Comparison of ENCODE assay signal across 9 cellular contexts in genomic region chr11:27720277-27720830, GRCh38. TPM values are rescaled to one million over a fixed set of nuclear protein-coding genes. Genes with fewer than 3 reads are reported as not detected.
DNase-seq lines count a peak whose midpoint lies in the region; ATAC-seq and TF ChIP-seq lines count a peak whose summit lies in the region.
"Had no signal": no experiment of that assay in that cellular context is flagged by ENCODE, and none has a peak within 500 bp of the region (broad histone marks: within the 10 kb centered on the region; RNA-seq: fewer than 3 reads in every experiment).

No MANE protein-coding gene starts in this region.

- H3K27ac ChIP-seq in cardiac muscle cell = no peak overlapping the region
- no peak overlapping the region for H3K27ac ChIP-seq in left ventricle myocardium inferior (replicated peaks)
- H3K27ac ChIP-seq in foreskin keratinocyte = no peak overlapping the region
- no peak overlapping the region for H3K27ac ChIP-seq in transverse colon
- H3K27ac ChIP-seq: body of pancreas had no signal

- TF ChIP-seq CTCF in cardiac muscle cell (IDR thresholded peaks at IDR 0.05; ENCODE audit: low read depth, low read length) (peak; percentile 38), left ventricle myocardium inferior (IDR thresholded peaks at IDR 0.05; ENCODE audit: borderline replicate concordance) (no peak), foreskin keratinocyte (conservative IDR thresholded peaks at IDR 0.05) (peak; percentile 25), transverse colon (IDR thresholded peaks at IDR 0.05) (no peak)

- H3K4me3 ChIP-seq in cardiac muscle cell = no peak overlapping the region
- no peak overlapping the region for H3K4me3 ChIP-seq in left ventricle myocardium inferior
- no peak overlapping the region for H3K4me3 ChIP-seq in transverse colon
- H3K4me3 ChIP-seq: body of pancreas had no signal

- H3K36me3 ChIP-seq in cardiac muscle cell (no peaks in the 10 kb centered on the region), left ventricle myocardium inferior (no peaks in the 10 kb centered on the region), transverse colon (no peaks in the 10 kb centered on the region)

- in situ Hi-C loops in SK-MEL-5 (cut with HindIII; ENCODE audit: low pct_unique_long_range_greater_than_20kb, low sequenced_read_pairs) (no loop called here), transverse colon (cut with MboI; ENCODE audit: low pct_ligation_motif_present in 1 of 4, low pct_unique_long_range_greater_than_20kb in 1 of 4, low sequenced_read_pairs in 3 of 4) (loop anchor here in 3 of 4 donors (25.0 kb wide), 3 partner anchors 108 to 967 kb away; no protein-coding TSS in a partner anchor)

- peak; percentile 78 to 89 for DNase-seq in cardiac muscle cell (ENCODE audit: low read depth in 1 of 2, low spot score in 1 of 2)
- no peak for DNase-seq in left ventricle myocardium inferior
- peak; percentile 42 for DNase-seq in SK-MEL-5 (ENCODE audit: low read depth, low spot score)
- peak in 1 of 2 donors; percentile 47 for DNase-seq in foreskin keratinocyte
- DNase-seq in transverse colon = peak; percentile 21

- intact Hi-C loops in left ventricle myocardium inferior (cut with micrococcal nuclease) (no loop called here), transverse colon (cut with DNase I; ENCODE audit: low total_unique reads) (no loop called here)

- TF ChIP-seq POLR2A in transverse colon (IDR thresholded peaks at IDR 0.05) = no peak

- WGBS in transverse colon (ENCODE audit: low coverage in 1 of 2), 2 donors = 21 to 100% methylated on average over 1 to 25 of the region's 25 CpGs

- H3K4me1 ChIP-seq in cardiac muscle cell (ENCODE audit: low read depth) (peaks cover 4% of the 10 kb centered on the region), left ventricle myocardium inferior (peaks cover 29% of the 10 kb centered on the region), foreskin keratinocyte (no peaks in the 10 kb centered on the region), transverse colon (peaks cover 14 to 31% (median 27%) of the 10 kb centered on the region in 4 donors)

- no peak for TF ChIP-seq EP300 in transverse colon (IDR thresholded peaks at IDR 0.05; ENCODE audit: low read depth)

- H3K27me3 ChIP-seq in cardiac muscle cell = peaks cover 100% of the 10 kb centered on the region
- H3K27me3 ChIP-seq in left ventricle myocardium inferior (ENCODE audit: low read depth) = peaks cover 94% of the 10 kb centered on the region
- peaks cover 95% of the 10 kb centered on the region for H3K27me3 ChIP-seq in foreskin keratinocyte
- peaks cover 97% of the 10 kb centered on the region for H3K27me3 ChIP-seq in transverse colon

- no peaks in the 10 kb centered on the region for H3K9me3 ChIP-seq in cardiac muscle cell (ENCODE audit: low read depth)
- no peaks in the 10 kb centered on the region for H3K9me3 ChIP-seq in left ventricle myocardium inferior (replicated peaks)
- no peaks in the 10 kb centered on the region for H3K9me3 ChIP-seq in transverse colon
- H3K9me3 ChIP-seq: body of pancreas had no signal

- ATAC-seq in foreskin keratinocyte = peak; percentile 48
- ATAC-seq in HG03039 (IDR thresholded peaks at IDR 0.05; ENCODE audit: unreplicated experiment) = no peak
- no peak for ATAC-seq in HG02571 (IDR thresholded peaks at IDR 0.05; ENCODE audit: unreplicated experiment)
- no peak for ATAC-seq in HG03571 (IDR thresholded peaks at IDR 0.05; ENCODE audit: unreplicated experiment)
- ATAC-seq: body of pancreas had no signal

RNA-seq across cellular contexts. Expression of gene BDNF, which starts 20.1 kb away (rescaled TPM):
- 0.36 and 0.70 TPM in 2 replicates for total RNA-seq in cardiac muscle cell
- polyA plus RNA-seq in cardiac muscle cell = 0.37 and 0.44 TPM in 2 replicates
- 3.1 TPM for total RNA-seq in left ventricle myocardium inferior
- total RNA-seq in SK-MEL-5 (2014; rRNA removed; shearing (Covaris generic)) = 0.37 and 0.66 TPM in 2 replicates
- 0.63 and 0.72 TPM in 2 replicates for polyA plus RNA-seq in SK-MEL-5 (2015; cell fraction: cytosol; rRNA removed)
- polyA plus RNA-seq in SK-MEL-5 (2015; cell fraction: nucleus; rRNA removed) = 0.38 TPM in 1 of 2 replicates, not detected in the other
- total RNA-seq in foreskin keratinocyte = 0.04 TPM in 1 of 2 replicates, not detected in the other
- polyA plus RNA-seq in foreskin keratinocyte = 0.01 TPM in 1 of 2 replicates, not detected in the other
- total RNA-seq in transverse colon = under 1 TPM in 2 of 4 donors, not detected in 2; 0.14 to 0.64 TPM
- total RNA-seq: body of pancreas had no signal

Comparison
In these comparisons a context has a peak if more than half of its experiments do, and no peak if none do; other contexts are left out.
1. CTCF ChIP-seq: peak in cardiac muscle cell (single experiment) and foreskin keratinocyte (single experiment); none in left ventricle myocardium inferior (single experiment) and transverse colon (0 of 5).